26 cellular contexts compared by ENCODE assay signal in the genomic region with DNA sequence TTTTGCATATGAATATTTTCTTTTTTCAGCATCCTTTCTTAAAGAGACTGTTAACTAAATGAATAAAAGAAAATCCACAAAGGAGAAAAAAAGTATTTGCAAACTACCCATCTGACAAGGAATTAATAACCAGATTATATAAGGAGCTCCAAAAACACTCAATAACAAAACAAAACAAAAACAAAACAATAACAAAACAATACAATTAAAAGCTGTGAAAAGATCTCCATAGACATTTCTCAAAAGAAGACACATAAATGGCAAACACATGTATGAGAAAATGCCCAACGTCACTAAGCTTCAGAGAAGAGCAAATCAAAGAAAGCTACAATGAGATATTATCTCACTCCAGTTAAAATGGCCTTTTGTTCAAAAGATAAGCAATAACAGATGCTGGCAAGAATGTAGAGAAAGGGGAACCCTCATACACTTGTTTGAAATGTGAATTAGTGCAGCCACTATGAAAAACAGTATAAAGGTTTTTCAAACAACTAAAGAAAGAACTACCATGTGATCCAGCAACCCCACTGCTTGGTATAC.
"Had no signal": no experiment of that assay in that cellular context is flagged by ENCODE, and none has a peak within 500 bp of the region (broad histone marks: within the 10 kb centered on the region; RNA-seq: fewer than 3 reads in every experiment).

No MANE protein-coding gene starts in this region.

- H3K4me3 ChIP-seq: hepatocyte, left ventricle myocardium inferior, lung, pancreas, prostate gland, skin epidermis, suprapubic skin, thoracic aorta, tibial artery had no signal

- H3K27ac Mint-ChIP-seq: mesothelial cell of epicardium; naive B cell; natural killer cell; nephron progenitor cell; stimulated activated effector memory CD8-positive, alpha-beta T cell treated with anti-CD3 and anti-CD28 coated beads, Interleukin-12 subunit alpha, Interleukin-12 subunit beta, amount 100 ng/mL, for 72 hours; stimulated activated naive CD8-positive, alpha-beta T cell treated with anti-CD3 and anti-CD28 coated beads, Interleukin-15, Interleukin-2, amounts not matched to agents 100 ng/mL and 50 ng/mL, for 24 hours had no signal

- H3K4me2 ChIP-seq: hepatocyte had no signal

- FAIRE-seq: pancreas had no signal

- H3K79me2 ChIP-seq: hepatocyte had no signal

- H3K27me3 Mint-ChIP-seq: naive B cell; stimulated activated naive CD8-positive, alpha-beta T cell treated with anti-CD3 and anti-CD28 coated beads, Interleukin-15, Interleukin-2, amounts not matched to agents 100 ng/mL and 50 ng/mL, for 24 hours had no signal

- H3K27me3 ChIP-seq: hepatocyte, pancreas, suprapubic skin, tibial artery had no signal

- DNase-seq: islet precursor cell; left ventricle myocardium inferior; mesendoderm; naive B cell; natural killer cell; nephron progenitor cell; nucleus accumbens; pancreas; posterior cingulate gyrus; retina; right cardiac atrium; stimulated activated CD4-positive, alpha-beta T cell treated with anti-CD3 and anti-CD28 coated beads, Interleukin-12 subunit alpha, Interleukin-12 subunit beta, amount 100 ng/mL, for 4 hours; stimulated activated CD4-positive, alpha-beta T cell treated with anti-CD3 and anti-CD28 coated beads, Interleukin-15, amount 100 ng/mL, for 24 hours; stimulated activated CD4-positive, alpha-beta T cell treated with anti-CD3 and anti-CD28 coated beads, Interleukin-4, amount 100 ng/mL, for 24 hours; stimulated activated naive CD4-positive, alpha-beta T cell; tibial artery; trophoblast cell had no signal

- H3K9me3 ChIP-seq: pancreas, prostate gland, suprapubic skin, thoracic aorta, tibial artery had no signal

- H3K4me1 Mint-ChIP-seq: mesothelial cell of epicardium; naive B cell; natural killer cell; nephron progenitor cell; stimulated activated effector memory CD8-positive, alpha-beta T cell treated with anti-CD3 and anti-CD28 coated beads, Interleukin-12 subunit alpha, Interleukin-12 subunit beta, amount 100 ng/mL, for 72 hours had no signal

- H3K36me3 Mint-ChIP-seq: mesothelial cell of epicardium; naive B cell; natural killer cell; stimulated activated effector memory CD8-positive, alpha-beta T cell treated with anti-CD3 and anti-CD28 coated beads, Interleukin-12 subunit alpha, Interleukin-12 subunit beta, amount 100 ng/mL, for 72 hours had no signal

- H3K27ac ChIP-seq: hepatocyte, left ventricle myocardium inferior, pancreas, prostate gland, skin epidermis, suprapubic skin, thoracic aorta, tibial artery had no signal

- H3K4me3 Mint-ChIP-seq: mesothelial cell of epicardium; naive B cell; natural killer cell; nephron progenitor cell; stimulated activated effector memory CD8-positive, alpha-beta T cell treated with anti-CD3 and anti-CD28 coated beads, Interleukin-12 subunit alpha, Interleukin-12 subunit beta, amount 100 ng/mL, for 72 hours; stimulated activated naive CD8-positive, alpha-beta T cell treated with anti-CD3 and anti-CD28 coated beads, Interleukin-15, Interleukin-2, amounts not matched to agents 100 ng/mL and 50 ng/mL, for 24 hours had no signal

- H2AFZ ChIP-seq: hepatocyte had no signal

- H3K36me3 ChIP-seq: left ventricle myocardium inferior, pancreas, prostate gland, suprapubic skin, thoracic aorta, tibial artery had no signal

- H3K4me1 ChIP-seq: left ventricle myocardium inferior, pancreas, prostate gland, suprapubic skin, tibial artery had no signal
